13 cellular contexts compared by ENCODE assay signal in genomic region chr11:3044004-3044403, GRCh38. TPM values are rescaled to one million over a fixed set of nuclear protein-coding genes. Genes with fewer than 3 reads are reported as not detected.
DNase-seq lines count a peak whose midpoint lies in the region; ATAC-seq, FAIRE-seq and TF ChIP-seq lines count a peak whose summit lies in the region.
"Had no signal": no experiment of that assay in that cellular context is flagged by ENCODE, and none has a peak within 500 bp of the region (broad histone marks: within the 10 kb centered on the region; RNA-seq: fewer than 3 reads in every experiment).

No MANE protein-coding gene starts in this region.

- FAIRE-seq in GM19239 (lab: Jason Lieb, UNC), result no peak
- FAIRE-seq: endometrium had no signal

- no peak overlapping the region for H3K27ac Mint-ChIP-seq in activated CD4-positive, alpha-beta T cell treated with anti-CD3 and anti-CD28 coated beads, Interleukin-2, amount 10 ng/mL, durations not matched to agents 24 days and 14 days

- H2AFZ ChIP-seq in osteoblast (ENCODE audit: low read length), result no peak overlapping the region

- TF ChIP-seq CTCF in esophagus muscularis mucosa (IDR thresholded peaks at IDR 0.05) (no peak), osteoblast (IDR thresholded peaks at IDR 0.05; ENCODE audit: extremely low read depth, low read depth, low read length) (no peak)

- H3K36me3 ChIP-seq in esophagus muscularis mucosa, result peaks cover 5 to 58% (median 47%) of the 10 kb centered on the region in 4 donors
- H3K36me3 ChIP-seq in osteoblast (ENCODE audit: insufficient read depth, low read length), result peaks cover 60% of the 10 kb centered on the region
- H3K36me3 ChIP-seq in aorta (ENCODE audit: control insufficient read depth in 1 of 2, insufficient read depth in 2 of 2, low read length in 1 of 2), result no peaks in the 10 kb centered on the region

- peaks cover 3% of the 10 kb centered on the region for H3K4me1 Mint-ChIP-seq in activated CD4-positive, alpha-beta T cell treated with anti-CD3 and anti-CD28 coated beads, Interleukin-2, amount 10 ng/mL, durations not matched to agents 24 days and 14 days

- peak overlapping the region in 3 of 4 donors; percentile 17 to 63 (median 59) for H3K27ac ChIP-seq in esophagus muscularis mucosa (replicated peaks in 1 of 4)
- H3K27ac ChIP-seq in osteoblast (ENCODE audit: low read depth, low read length), result peak overlapping the region; percentile 47
- peak overlapping the region; percentile 10 to 83 for H3K27ac ChIP-seq in aorta (ENCODE audit: low read depth in 1 of 2, low read length in 2 of 2)

- TF ChIP-seq POLR2A in esophagus muscularis mucosa (IDR thresholded peaks at IDR 0.05; ENCODE audit: low read depth), result no peak

- H4K20me1 ChIP-seq in osteoblast (ENCODE audit: insufficient read depth, low read length), result peaks cover 62% of the 10 kb centered on the region

- H3K27me3 Mint-ChIP-seq in activated CD4-positive, alpha-beta T cell treated with anti-CD3 and anti-CD28 coated beads, Interleukin-2, amount 10 ng/mL, durations not matched to agents 24 days and 14 days, result no peaks in the 10 kb centered on the region

- WGBS in esophagus muscularis mucosa, result 94% methylated on average over 2 of the region's 6 CpGs
- 38 to 42% methylated on average over 6 of the region's 6 CpGs for WGBS in aorta, 2 donors

- H3K27me3 ChIP-seq in esophagus muscularis mucosa, result no peaks in the 10 kb centered on the region
- H3K27me3 ChIP-seq in osteoblast (ENCODE audit: insufficient read depth, low read length), result no peaks in the 10 kb centered on the region
- no peaks in the 10 kb centered on the region for H3K27me3 ChIP-seq in aorta (ENCODE audit: control insufficient read depth in 1 of 2, insufficient read depth in 2 of 2, low read length in 1 of 2)

- intact Hi-C loops in left cardiac atrium (cut with DNase I), result no loop called here
- intact Hi-C loops in Right ventricle myocardium inferior (cut with DNase I), result no loop called here
- intact Hi-C loops in esophagus muscularis mucosa (cut with DNase I), result no loop called here
- intact Hi-C loops in aorta (cut with DNase I), result no loop called here
- intact Hi-C loops in activated CD4-positive, alpha-beta T cell treated with anti-CD3 and anti-CD28 coated beads, Interleukin-2, amount 10 ng/mL, durations not matched to agents 24 days and 14 days (cut with micrococcal nuclease), result no loop called here

- H3K4me3 Mint-ChIP-seq in activated CD4-positive, alpha-beta T cell treated with anti-CD3 and anti-CD28 coated beads, Interleukin-2, amount 10 ng/mL, durations not matched to agents 24 days and 14 days, result no peak overlapping the region

- peaks cover 29% of the 10 kb centered on the region for H3K36me3 Mint-ChIP-seq in activated CD4-positive, alpha-beta T cell treated with anti-CD3 and anti-CD28 coated beads, Interleukin-2, amount 10 ng/mL, durations not matched to agents 24 days and 14 days (ENCODE audit: low read depth)

- H3K4me2 ChIP-seq in osteoblast (ENCODE audit: insufficient read depth, low read length), result no peak overlapping the region

- no peak for TF ChIP-seq EP300 in esophagus muscularis mucosa (IDR thresholded peaks at IDR 0.05)

- peak in 1 of 2 donors; percentile 47 for ATAC-seq in left cardiac atrium
- no peak for ATAC-seq in Right ventricle myocardium inferior
- ATAC-seq in aorta (ENCODE audit: low FRiP score), result peak; percentile 42

- H3K9me3 ChIP-seq in esophagus muscularis mucosa, result no peaks in the 10 kb centered on the region
- no peaks in the 10 kb centered on the region for H3K9me3 ChIP-seq in osteoblast (ENCODE audit: low read depth, low read length)
- H3K9me3 ChIP-seq in aorta (ENCODE audit: control insufficient read depth, low read length), result no peaks in the 10 kb centered on the region

- H3K4me3 ChIP-seq in esophagus muscularis mucosa (no peak overlapping the region), osteoblast (ENCODE audit: insufficient read depth, low read length) (no peak overlapping the region), aorta (ENCODE audit: low read length in 2 of 2) (no peak overlapping the region)

- H3K79me2 ChIP-seq in osteoblast (ENCODE audit: insufficient read depth, low read length), result peaks cover 86% of the 10 kb centered on the region

- H3K4me1 ChIP-seq in esophagus muscularis mucosa (peaks cover 28 to 61% (median 40%) of the 10 kb centered on the region in 4 donors), osteoblast (ENCODE audit: insufficient read depth, low read length) (peaks cover 19% of the 10 kb centered on the region), aorta (ENCODE audit: control insufficient read depth in 1 of 2, insufficient read depth in 2 of 2, low read length in 2 of 2) (peaks cover 0 to 2% of the 10 kb centered on the region in 2 donors)

- H3K9me3 Mint-ChIP-seq in activated CD4-positive, alpha-beta T cell treated with anti-CD3 and anti-CD28 coated beads, Interleukin-2, amount 10 ng/mL, durations not matched to agents 24 days and 14 days, result no peaks in the 10 kb centered on the region

- DNase-seq in left cardiac atrium, result peak; percentile 37
- DNase-seq in Right ventricle myocardium inferior (ENCODE audit: missing footprints), result no peak
- no peak for DNase-seq in esophagus muscularis mucosa (ENCODE audit: extremely low spot score)
- peak; percentile 89 for DNase-seq in osteoblast (ENCODE audit: insufficient read length, low spot score, missing footprints)
- no peak for DNase-seq in aorta
- DNase-seq in GM19239 (ENCODE audit: insufficient read length, low spot score), result no peak
- no peak for DNase-seq in activated CD4-positive, alpha-beta T cell treated with anti-CD3 and anti-CD28 coated beads, Interleukin-2, amount 10 ng/mL, durations not matched to agents 24 days and 14 days
- DNase-seq in DMS 273 (lab: John Stamatoyannopoulos, UW; ENCODE audit: unreplicated experiment), result no peak
- DNase-seq: ACHN, NCI-H1694, NCI-H774, SIG-M5 had no signal

RNA-seq across cellular contexts. Expression of gene CARS1, which starts 13.2 kb away (rescaled TPM):
- total RNA-seq in left cardiac atrium (10 to 100 TPM; 16.8 to 28.7 TPM), Right ventricle myocardium inferior (17.2 TPM), esophagus muscularis mucosa (10 to 100 TPM; 30.3 to 35.6 (median 34.9) TPM), osteoblast (99.3 and 106 TPM in 2 replicates), aorta (10 to 100 TPM; 37.7 to 38.9 TPM)
- polyA plus RNA-seq in aorta, result 10 to 100 TPM; 18.8 to 41.4 TPM
- 56.5 and 63.1 TPM in 2 replicates for total RNA-seq in activated CD4-positive, alpha-beta T cell treated with anti-CD3 and anti-CD28 coated beads, Interleukin-2, amount 10 ng/mL, durations not matched to agents 24 days and 14 days

RNA-seq across cellular contexts. Expression of gene NAP1L4, which starts 51.9 kb away (rescaled TPM):
- 100 to 1,000 TPM; 125 to 144 TPM for total RNA-seq in left cardiac atrium
- 168 TPM for total RNA-seq in Right ventricle myocardium inferior
- 100 to 1,000 TPM in 3 of 4 donors, 10 to 100 TPM in 1; 90.0 to 148 (median 125) TPM for total RNA-seq in esophagus muscularis mucosa
- 72.0 and 87.8 TPM in 2 replicates for total RNA-seq in osteoblast
- 100 to 1,000 TPM in 1 of 2 donors, 10 to 100 TPM in 1; 99.5 to 109 TPM for total RNA-seq in aorta
- polyA plus RNA-seq in aorta, result 10 to 100 TPM; 65.4 to 66.9 TPM
- total RNA-seq in activated CD4-positive, alpha-beta T cell treated with anti-CD3 and anti-CD28 coated beads, Interleukin-2, amount 10 ng/mL, durations not matched to agents 24 days and 14 days, result 263 and 272 TPM in 2 replicates

Comparison
In these comparisons a context has a peak if more than half of its experiments do, and no peak if none do; other contexts are left out.
1. DNase-seq: peak in left cardiac atrium (single experiment) and osteoblast (single experiment); none in Right ventricle myocardium inferior (single experiment), esophagus muscularis mucosa (single experiment), aorta (0 of 2), GM19239 (single experiment), activated CD4-positive, alpha-beta T cell treated with anti-CD3 and anti-CD28 coated beads, Interleukin-2, amount 10 ng/mL, durations not matched to agents 24 days and 14 days (single experiment) and DMS 273 (single experiment).
2. Peak in every context shown above with its lines, with median percentiles within 50 percentile points of each other: H3K27ac ChIP-seq.